Comparison of ENCODE assay signal across 10 cellular contexts in the genomic region with DNA sequence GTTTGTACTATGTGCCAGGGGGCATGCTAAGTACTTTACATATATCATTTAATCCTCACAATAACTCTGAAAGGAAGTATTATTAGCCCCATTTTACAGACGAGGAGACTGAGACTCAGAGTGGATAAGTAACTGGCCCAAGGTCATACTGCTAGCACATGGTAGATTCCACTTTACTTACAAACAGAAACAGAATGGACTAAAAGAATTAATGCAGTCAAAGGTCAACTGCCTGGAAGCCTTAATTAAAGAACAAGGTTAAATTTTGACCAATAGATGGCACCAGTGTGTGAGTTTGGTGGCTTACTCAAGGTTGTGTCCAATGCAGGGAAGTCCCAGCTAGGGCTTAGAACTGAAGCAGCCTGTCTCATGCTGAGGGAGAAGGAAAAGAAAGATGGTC. TPM values are rescaled to one million over a fixed set of nuclear protein-coding genes. Genes with fewer than 3 reads are reported as not detected.
DNase-seq lines count a peak whose midpoint lies in the region; ATAC-seq, FAIRE-seq and TF ChIP-seq lines count a peak whose summit lies in the region.
"Had no signal": no experiment of that assay in that cellular context is flagged by ENCODE, and none has a peak within 500 bp of the region (broad histone marks: within the 10 kb centered on the region; RNA-seq: fewer than 3 reads in every experiment).

No MANE protein-coding gene starts in this region.

- H3K27me3 ChIP-seq in aorta (ENCODE audit: control insufficient read depth in 1 of 2, insufficient read depth in 2 of 2, low read length in 1 of 2): no peaks in the 10 kb centered on the region

- no peak for TF ChIP-seq POLR2A in NB4 (IDR thresholded peaks at IDR 0.05; ENCODE audit: extremely low read depth, insufficient read length)

- DNase-seq in ELF-1 (ENCODE audit: low read depth, low spot score) (peak; percentile 83), NB4 (ENCODE audit: low read depth) (peak; percentile 50), kidney glomerular epithelial cell (lab: John Stamatoyannopoulos, UW) (peak; percentile 55), aorta (no peak), mesenteric fat pad (ENCODE audit: low spot score) (no peak)
- peak; percentile 24 for DNase-seq in activated CD8-positive, alpha-beta T cell treated with anti-CD3 and anti-CD28 coated beads, Interleukin-2, amount 10 ng/mL, durations not matched to agents 7 days and 5 days

- TF ChIP-seq CTCF in HEK293 (tag by site-specific recombination; IDR thresholded peaks at IDR 0.05): no peak
- peak; percentile 21 for TF ChIP-seq CTCF in NB4 (IDR thresholded peaks at IDR 0.05; ENCODE audit: low read depth, low read length)

- no peaks in the 10 kb centered on the region for H3K36me3 ChIP-seq in HEK293 (ENCODE audit: control insufficient read depth in 2 of 2, insufficient read depth in 1 of 2, low read length in 2 of 2)
- no peaks in the 10 kb centered on the region for H3K36me3 ChIP-seq in aorta (ENCODE audit: control insufficient read depth in 1 of 2, insufficient read depth in 2 of 2, low read length in 1 of 2)

- CTCF ChIA-PET in HEK293 (lab: Yijun Ruan, JAX): interaction anchor here (0.6 to 3.1 kb wide), 28 partner anchors 9 to 1173 kb away, joined by 3 to 25 read pairs (median 4); no protein-coding TSS in a partner anchor
- CTCF ChIA-PET in activated CD8-positive, alpha-beta T cell treated with anti-CD3 and anti-CD28 coated beads, Interleukin-2, amount 10 ng/mL, durations not matched to agents 7 days and 5 days (lab: Charles Lee): interaction anchor here (0.7 to 2.3 kb wide), 13 partner anchors 8 to 880 kb away, joined by 3 to 10 read pairs (median 3); no protein-coding TSS in a partner anchor

- H3K9me3 Mint-ChIP-seq in activated CD8-positive, alpha-beta T cell treated with anti-CD3 and anti-CD28 coated beads, Interleukin-2, amount 10 ng/mL, durations not matched to agents 7 days and 5 days (ENCODE audit: insufficient read depth): no peaks in the 10 kb centered on the region

- no peaks in the 10 kb centered on the region for H3K36me3 Mint-ChIP-seq in activated CD8-positive, alpha-beta T cell treated with anti-CD3 and anti-CD28 coated beads, Interleukin-2, amount 10 ng/mL, durations not matched to agents 7 days and 5 days (ENCODE audit: low read depth)

- ATAC-seq in activated CD8-positive, alpha-beta T cell treated with anti-CD3 and anti-CD28 coated beads, Interleukin-2, amount 10 ng/mL, durations not matched to agents 7 days and 5 days: no peak
- ATAC-seq in aorta (ENCODE audit: low FRiP score): no peak

- H3K4me1 ChIP-seq in HEK293 (ENCODE audit: control insufficient read depth, insufficient read depth, low read length): no peaks in the 10 kb centered on the region; the same call in 1 of the 2 replicates
- H3K4me1 ChIP-seq in aorta (ENCODE audit: control insufficient read depth in 1 of 2, insufficient read depth in 2 of 2, low read length in 2 of 2): no peaks in the 10 kb centered on the region

- peak; percentile 49 for FAIRE-seq in A204.1 (lab: Jason Lieb, UNC)
- FAIRE-seq: frontal cortex had no signal

- intact Hi-C loops in aorta (cut with DNase I): loop anchor here (5.0 to 10.0 kb wide), 2 partner anchors 44 to 1166 kb away; no protein-coding TSS in a partner anchor

- POLR2A ChIA-PET in HEK293 (lab: Yijun Ruan, JAX): no interaction called here
- POLR2A ChIA-PET in activated CD8-positive, alpha-beta T cell treated with anti-CD3 and anti-CD28 coated beads, Interleukin-2, amount 10 ng/mL, durations not matched to agents 7 days and 5 days (lab: Charles Lee): no interaction called here

- H3K4me3 ChIP-seq in HEK293 (ENCODE audit: low read depth, low read length): no peak overlapping the region
- no peak overlapping the region for H3K4me3 ChIP-seq in NB4 (ENCODE audit: low read depth, low read length)
- H3K4me3 ChIP-seq in aorta (ENCODE audit: low read length in 2 of 2): no peak overlapping the region

- no peak overlapping the region for H3K27ac Mint-ChIP-seq in activated CD8-positive, alpha-beta T cell treated with anti-CD3 and anti-CD28 coated beads, Interleukin-2, amount 10 ng/mL, durations not matched to agents 7 days and 5 days

- no peaks in the 10 kb centered on the region for H3K9me3 ChIP-seq in HEK293 (ENCODE audit: control insufficient read depth, insufficient read depth, low read depth, low read length)
- no peaks in the 10 kb centered on the region for H3K9me3 ChIP-seq in aorta (ENCODE audit: control insufficient read depth, low read length)

- no peaks in the 10 kb centered on the region for H3K27me3 Mint-ChIP-seq in activated CD8-positive, alpha-beta T cell treated with anti-CD3 and anti-CD28 coated beads, Interleukin-2, amount 10 ng/mL, durations not matched to agents 7 days and 5 days (ENCODE audit: low read depth)

- no peak overlapping the region for H3K27ac ChIP-seq in HEK293 (ENCODE audit: extremely low read depth, low read depth, low read length)
- no peak overlapping the region for H3K27ac ChIP-seq in aorta (ENCODE audit: low read depth in 1 of 2, low read length in 2 of 2)

- H3K4me3 Mint-ChIP-seq in activated CD8-positive, alpha-beta T cell treated with anti-CD3 and anti-CD28 coated beads, Interleukin-2, amount 10 ng/mL, durations not matched to agents 7 days and 5 days: no peak overlapping the region

- no peaks in the 10 kb centered on the region for H3K4me1 Mint-ChIP-seq in activated CD8-positive, alpha-beta T cell treated with anti-CD3 and anti-CD28 coated beads, Interleukin-2, amount 10 ng/mL, durations not matched to agents 7 days and 5 days (ENCODE audit: low read depth)

- 44 to 58% methylated on average over 1 of the region's 1 CpG for WGBS in aorta, 2 donors

TF ChIP-seq in HEK293, 187 proteins besides CTCF, POLR2A, EP300 and RAD21:
- TF ChIP-seq MEIS1 (CRISPR knock-in tag; IDR thresholded peaks at IDR 0.05; ENCODE audit: borderline replicate concordance) (no peak), ZNF654 (tag by site-specific recombination; IDR thresholded peaks at IDR 0.05; ENCODE audit: low read depth) (peak; percentile 66)

RNA-seq across cellular contexts. Expression of a gene that starts 4.7 kb away (rescaled TPM):
- total RNA-seq in activated CD8-positive, alpha-beta T cell treated with anti-CD3 and anti-CD28 coated beads, Interleukin-2, amount 10 ng/mL, durations not matched to agents 7 days and 5 days: not detected
- not detected for total RNA-seq in aorta
- polyA plus RNA-seq in aorta: not detected
- total RNA-seq in mesenteric fat pad: not detected
- total RNA-seq: frontal cortex, subcutaneous adipose tissue had no signal

RNA-seq across cellular contexts. Expression of a gene that starts 21.7 kb away (rescaled TPM):
- total RNA-seq in activated CD8-positive, alpha-beta T cell treated with anti-CD3 and anti-CD28 coated beads, Interleukin-2, amount 10 ng/mL, durations not matched to agents 7 days and 5 days: not detected
- total RNA-seq in aorta: not detected
- not detected for polyA plus RNA-seq in aorta
- total RNA-seq in mesenteric fat pad: 1.5 TPM
- total RNA-seq: frontal cortex had no signal

Comparison
In these comparisons a context has a peak if more than half of its experiments do, and no peak if none do; other contexts are left out.
1. DNase-seq: peak in ELF-1 (single experiment), NB4 (single experiment), activated CD8-positive, alpha-beta T cell treated with anti-CD3 and anti-CD28 coated beads, Interleukin-2, amount 10 ng/mL, durations not matched to agents 7 days and 5 days (single experiment) and kidney glomerular epithelial cell (single experiment); none in aorta (0 of 2) and mesenteric fat pad (single experiment).